2 cellular contexts compared by ENCODE assay signal in the genomic region with DNA sequence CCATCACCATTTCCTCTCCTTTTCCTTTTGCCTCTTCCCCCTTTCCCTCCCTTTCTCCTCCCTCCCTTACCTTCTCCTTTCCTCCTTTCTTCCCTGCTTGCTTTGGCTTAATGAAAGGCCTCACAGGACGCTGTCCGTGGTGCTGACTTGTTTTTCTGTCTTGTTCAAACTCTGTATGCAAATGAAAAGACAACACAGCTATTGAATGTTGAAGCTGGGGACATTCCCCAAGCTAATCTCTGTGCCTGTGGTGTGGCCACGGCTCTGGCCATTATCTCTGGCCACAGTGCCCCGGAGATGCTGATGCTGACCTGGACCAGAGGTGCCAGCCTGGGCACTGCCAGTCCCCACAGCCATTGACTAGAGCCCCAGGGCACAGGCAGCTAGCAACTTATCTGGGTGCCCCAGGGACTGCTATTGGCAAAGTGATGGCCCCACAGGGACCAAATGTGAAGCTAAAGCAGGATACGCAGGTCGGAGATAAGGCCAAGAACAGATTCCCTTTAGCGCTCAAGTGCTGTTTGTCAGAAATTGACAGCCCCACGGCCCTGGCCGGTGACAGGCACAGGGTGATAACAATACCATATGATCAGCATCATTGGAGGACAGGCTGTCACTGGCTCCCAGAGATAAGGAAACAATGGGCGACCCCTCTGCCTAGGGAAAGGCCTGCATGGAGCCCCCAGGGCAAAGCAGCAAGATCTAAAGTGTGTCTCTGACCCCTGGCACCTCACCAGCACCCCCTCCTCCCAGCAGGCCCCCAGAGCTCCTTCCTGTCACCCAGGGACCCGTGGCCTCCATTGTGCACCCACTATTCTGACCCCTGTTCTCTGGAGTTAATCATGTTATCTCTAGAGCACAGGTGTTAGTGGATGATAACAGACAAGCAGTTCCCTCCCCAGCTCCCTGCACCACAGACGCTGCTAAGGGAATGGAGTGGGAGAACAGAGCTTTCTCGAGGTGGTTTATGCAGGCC.
TF ChIP-seq lines count a peak whose summit lies in the region.

No MANE protein-coding gene starts in this region.

TF ChIP-seq in K562, 482 proteins besides CTCF, POLR2A, EP300 and RAD21 (continued from another document and continues in another):
- TF ChIP-seq, protein P1, sequence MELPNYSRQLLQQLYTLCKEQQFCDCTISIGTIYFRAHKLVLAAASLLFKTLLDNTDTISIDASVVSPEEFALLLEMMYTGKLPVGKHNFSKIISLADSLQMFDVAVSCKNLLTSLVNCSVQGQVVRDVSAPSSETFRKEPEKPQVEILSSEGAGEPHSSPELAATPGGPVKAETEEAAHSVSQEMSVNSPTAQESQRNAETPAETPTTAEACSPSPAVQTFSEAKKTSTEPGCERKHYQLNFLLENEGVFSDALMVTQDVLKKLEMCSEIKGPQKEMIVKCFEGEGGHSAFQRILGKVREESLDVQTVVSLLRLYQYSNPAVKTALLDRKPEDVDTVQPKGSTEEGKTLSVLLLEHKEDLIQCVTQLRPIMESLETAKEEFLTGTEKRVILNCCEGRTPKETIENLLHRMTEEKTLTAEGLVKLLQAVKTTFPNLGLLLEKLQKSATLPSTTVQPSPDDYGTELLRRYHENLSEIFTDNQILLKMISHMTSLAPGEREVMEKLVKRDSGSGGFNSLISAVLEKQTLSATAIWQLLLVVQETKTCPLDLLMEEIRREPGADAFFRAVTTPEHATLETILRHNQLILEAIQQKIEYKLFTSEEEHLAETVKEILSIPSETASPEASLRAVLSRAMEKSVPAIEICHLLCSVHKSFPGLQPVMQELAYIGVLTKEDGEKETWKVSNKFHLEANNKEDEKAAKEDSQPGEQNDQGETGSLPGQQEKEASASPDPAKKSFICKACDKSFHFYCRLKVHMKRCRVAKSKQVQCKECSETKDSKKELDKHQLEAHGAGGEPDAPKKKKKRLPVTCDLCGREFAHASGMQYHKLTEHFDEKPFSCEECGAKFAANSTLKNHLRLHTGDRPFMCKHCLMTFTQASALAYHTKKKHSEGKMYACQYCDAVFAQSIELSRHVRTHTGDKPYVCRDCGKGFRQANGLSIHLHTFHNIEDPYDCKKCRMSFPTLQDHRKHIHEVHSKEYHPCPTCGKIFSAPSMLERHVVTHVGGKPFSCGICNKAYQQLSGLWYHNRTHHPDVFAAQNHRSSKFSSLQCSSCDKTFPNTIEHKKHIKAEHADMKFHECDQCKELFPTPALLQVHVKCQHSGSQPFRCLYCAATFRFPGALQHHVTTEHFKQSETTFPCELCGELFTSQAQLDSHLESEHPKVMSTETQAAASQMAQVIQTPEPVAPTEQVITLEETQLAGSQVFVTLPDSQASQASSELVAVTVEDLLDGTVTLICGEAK (IDR thresholded peaks at IDR 0.05) = peak; percentile 69
- TF ChIP-seq, protein P1 (CRISPR knock-in tag; IDR thresholded peaks at IDR 0.05) = no peak
- TF ChIP-seq RFX5 (IDR thresholded peaks at IDR 0.05; ENCODE audit: low read depth, low read length) = no peak
- TF ChIP-seq, protein P2, sequence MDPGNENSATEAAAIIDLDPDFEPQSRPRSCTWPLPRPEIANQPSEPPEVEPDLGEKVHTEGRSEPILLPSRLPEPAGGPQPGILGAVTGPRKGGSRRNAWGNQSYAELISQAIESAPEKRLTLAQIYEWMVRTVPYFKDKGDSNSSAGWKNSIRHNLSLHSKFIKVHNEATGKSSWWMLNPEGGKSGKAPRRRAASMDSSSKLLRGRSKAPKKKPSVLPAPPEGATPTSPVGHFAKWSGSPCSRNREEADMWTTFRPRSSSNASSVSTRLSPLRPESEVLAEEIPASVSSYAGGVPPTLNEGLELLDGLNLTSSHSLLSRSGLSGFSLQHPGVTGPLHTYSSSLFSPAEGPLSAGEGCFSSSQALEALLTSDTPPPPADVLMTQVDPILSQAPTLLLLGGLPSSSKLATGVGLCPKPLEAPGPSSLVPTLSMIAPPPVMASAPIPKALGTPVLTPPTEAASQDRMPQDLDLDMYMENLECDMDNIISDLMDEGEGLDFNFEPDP (CRISPR knock-in tag; IDR thresholded peaks at IDR 0.05) = no peak
- no peak for TF ChIP-seq NUFIP1 (IDR thresholded peaks at IDR 0.05; ENCODE audit: partially characterized antibody)
- TF ChIP-seq FOXK1 (CRISPR knock-in tag; IDR thresholded peaks at IDR 0.05; ENCODE audit: borderline replicate concordance) = 0 out of 2 replicates have a peak, but pooled peaks have one; percentile 75
- no peak for TF ChIP-seq ZNF253 (CRISPR knock-in tag; conservative IDR thresholded peaks at IDR 0.05)
- TF ChIP-seq, protein P3, sequence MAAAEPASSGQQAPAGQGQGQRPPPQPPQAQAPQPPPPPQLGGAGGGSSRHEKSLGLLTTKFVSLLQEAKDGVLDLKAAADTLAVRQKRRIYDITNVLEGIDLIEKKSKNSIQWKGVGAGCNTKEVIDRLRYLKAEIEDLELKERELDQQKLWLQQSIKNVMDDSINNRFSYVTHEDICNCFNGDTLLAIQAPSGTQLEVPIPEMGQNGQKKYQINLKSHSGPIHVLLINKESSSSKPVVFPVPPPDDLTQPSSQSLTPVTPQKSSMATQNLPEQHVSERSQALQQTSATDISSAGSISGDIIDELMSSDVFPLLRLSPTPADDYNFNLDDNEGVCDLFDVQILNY (CRISPR knock-in tag; IDR thresholded peaks at IDR 0.05) = peak; percentile 52; the same call in 1 of the 2 replicates
- TF ChIP-seq CCNT2 (IDR thresholded peaks at IDR 0.05; ENCODE audit: borderline replicate concordance, extremely low read depth, insufficient read length, low read depth, low read length) = peak; percentile 95

TF ChIP-seq in HepG2, 621 proteins besides CTCF, POLR2A, EP300 and RAD21 (continued from another document and continues in another):
- TF ChIP-seq, protein P4, sequence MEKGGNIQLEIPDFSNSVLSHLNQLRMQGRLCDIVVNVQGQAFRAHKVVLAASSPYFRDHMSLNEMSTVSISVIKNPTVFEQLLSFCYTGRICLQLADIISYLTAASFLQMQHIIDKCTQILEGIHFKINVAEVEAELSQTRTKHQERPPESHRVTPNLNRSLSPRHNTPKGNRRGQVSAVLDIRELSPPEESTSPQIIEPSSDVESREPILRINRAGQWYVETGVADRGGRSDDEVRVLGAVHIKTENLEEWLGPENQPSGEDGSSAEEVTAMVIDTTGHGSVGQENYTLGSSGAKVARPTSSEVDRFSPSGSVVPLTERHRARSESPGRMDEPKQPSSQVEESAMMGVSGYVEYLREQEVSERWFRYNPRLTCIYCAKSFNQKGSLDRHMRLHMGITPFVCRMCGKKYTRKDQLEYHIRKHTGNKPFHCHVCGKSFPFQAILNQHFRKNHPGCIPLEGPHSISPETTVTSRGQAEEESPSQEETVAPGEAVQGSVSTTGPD (CRISPR knock-in tag; IDR thresholded peaks at IDR 0.05) = no peak
- TF ChIP-seq SPEN (CRISPR knock-in tag; IDR thresholded peaks at IDR 0.05; ENCODE audit: low read depth) (no peak), ZNF180 (CRISPR knock-in tag; IDR thresholded peaks at IDR 0.05; ENCODE audit: borderline replicate concordance, low read depth) (no peak), ZNF543 (CRISPR knock-in tag; IDR thresholded peaks at IDR 0.05) (0 out of 2 replicates have a peak, but pooled peaks have one; percentile 53), SYNCRIP (IDR thresholded peaks at IDR 0.05; ENCODE audit: insufficient read depth, low read depth, low read length) (no peak), ZNF343 (CRISPR knock-in tag; IDR thresholded peaks at IDR 0.05) (0 out of 2 replicates have a peak, but pooled peaks have one; percentile 49), ZNF354B (CRISPR knock-in tag; IDR thresholded peaks at IDR 0.05) (0 out of 2 replicates have a peak, but pooled peaks have one; percentile 48), KDM4B (CRISPR knock-in tag; IDR thresholded peaks at IDR 0.05) (peak; percentile 92), ZNF10 (CRISPR knock-in tag; IDR thresholded peaks at IDR 0.05; ENCODE audit: borderline replicate concordance, low read depth) (no peak), PAX8 (CRISPR knock-in tag; IDR thresholded peaks at IDR 0.05; ENCODE audit: borderline replicate concordance) (no peak), HNRNPH1 (optimal IDR thresholded peaks at IDR 0.05; ENCODE audit: low read depth, low read length) (no peak), SAFB2 (CRISPR knock-in tag; IDR thresholded peaks at IDR 0.05; ENCODE audit: borderline replicate concordance, low read depth) (no peak), NR2F6 (IDR thresholded peaks at IDR 0.05) (no peak), NR2F6 (CRISPR knock-in tag; IDR thresholded peaks at IDR 0.05) (peak; percentile 49; the same call in 1 of the 2 replicates), SMARCC2 (IDR thresholded peaks at IDR 0.05) (no peak)
- TF ChIP-seq, protein P5, sequence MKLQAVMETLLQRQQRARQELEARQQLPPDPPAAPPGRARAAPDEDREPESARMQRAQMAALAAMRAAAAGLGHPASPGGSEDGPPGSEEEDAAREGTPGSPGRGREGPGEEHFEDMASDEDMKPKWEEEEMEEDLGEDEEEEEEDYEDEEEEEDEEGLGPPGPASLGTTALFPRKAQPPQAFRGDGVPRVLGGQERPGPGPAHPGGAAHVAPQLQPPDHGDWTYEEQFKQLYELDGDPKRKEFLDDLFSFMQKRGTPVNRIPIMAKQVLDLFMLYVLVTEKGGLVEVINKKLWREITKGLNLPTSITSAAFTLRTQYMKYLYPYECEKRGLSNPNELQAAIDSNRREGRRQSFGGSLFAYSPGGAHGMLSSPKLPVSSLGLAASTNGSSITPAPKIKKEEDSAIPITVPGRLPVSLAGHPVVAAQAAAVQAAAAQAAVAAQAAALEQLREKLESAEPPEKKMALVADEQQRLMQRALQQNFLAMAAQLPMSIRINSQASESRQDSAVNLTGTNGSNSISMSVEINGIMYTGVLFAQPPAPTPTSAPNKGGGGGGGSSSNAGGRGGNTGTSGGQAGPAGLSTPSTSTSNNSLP (IDR thresholded peaks at IDR 0.05; ENCODE audit: low read depth, low read length) = no peak
- TF ChIP-seq, protein P6, sequence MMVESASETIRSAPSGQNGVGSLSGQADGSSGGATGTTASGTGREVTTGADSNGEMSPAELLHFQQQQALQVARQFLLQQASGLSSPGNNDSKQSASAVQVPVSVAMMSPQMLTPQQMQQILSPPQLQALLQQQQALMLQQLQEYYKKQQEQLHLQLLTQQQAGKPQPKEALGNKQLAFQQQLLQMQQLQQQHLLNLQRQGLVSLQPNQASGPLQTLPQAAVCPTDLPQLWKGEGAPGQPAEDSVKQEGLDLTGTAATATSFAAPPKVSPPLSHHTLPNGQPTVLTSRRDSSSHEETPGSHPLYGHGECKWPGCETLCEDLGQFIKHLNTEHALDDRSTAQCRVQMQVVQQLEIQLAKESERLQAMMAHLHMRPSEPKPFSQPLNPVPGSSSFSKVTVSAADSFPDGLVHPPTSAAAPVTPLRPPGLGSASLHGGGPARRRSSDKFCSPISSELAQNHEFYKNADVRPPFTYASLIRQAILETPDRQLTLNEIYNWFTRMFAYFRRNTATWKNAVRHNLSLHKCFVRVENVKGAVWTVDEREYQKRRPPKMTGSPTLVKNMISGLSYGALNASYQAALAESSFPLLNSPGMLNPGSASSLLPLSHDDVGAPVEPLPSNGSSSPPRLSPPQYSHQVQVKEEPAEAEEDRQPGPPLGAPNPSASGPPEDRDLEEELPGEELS (CRISPR knock-in tag; IDR thresholded peaks at IDR 0.05) = no peak
